Comparison of ENCODE assay signal across 16 cellular contexts in genomic region chr1:47774986-47775834, GRCh38.
"Had no signal": no experiment of that assay in that cellular context is flagged by ENCODE, and none has a peak within 500 bp of the region (broad histone marks: within the 10 kb centered on the region; RNA-seq: fewer than 3 reads in every experiment).

No MANE protein-coding gene starts in this region.

- H3K9me3 Mint-ChIP-seq: nephron had no signal

- H3K4me3 Mint-ChIP-seq: naive B cell, nephron had no signal

- H3K36me3 ChIP-seq: left ventricle myocardium inferior, ovary had no signal

- H3K9me3 ChIP-seq: left ventricle myocardium inferior, ovary, right atrium auricular region had no signal

- H3K4me1 ChIP-seq: right atrium auricular region had no signal

- H3K27ac ChIP-seq: coronary artery, left ventricle myocardium inferior, ovary, right atrium auricular region had no signal

- H3K4me1 Mint-ChIP-seq: naive B cell had no signal

- H3K27me3 ChIP-seq: ovary, right atrium auricular region had no signal

- H3K36me3 Mint-ChIP-seq: naive B cell had no signal

- DNase-seq: effector CD4-positive, alpha-beta T cell; foreskin melanocyte; head of caudate nucleus; hippocampal formation; left ventricle myocardium inferior; mesenchymal stem cell; naive B cell; ovary; stimulated activated CD4-positive, alpha-beta T cell treated with anti-CD3 and anti-CD28 coated beads, Interleukin-2, amount 100 ng/mL, for 48 hours; stimulated activated naive CD4-positive, alpha-beta T cell treated with Interleukin-2 at 50 U/mL for 16 hours; trophoblast cell had no signal

- H3K4me3 ChIP-seq: coronary artery, left ventricle myocardium inferior, lung, ovary, right atrium auricular region, smooth muscle cell had no signal
